ENCODE assay signal across 9 cellular contexts in the genomic region with DNA sequence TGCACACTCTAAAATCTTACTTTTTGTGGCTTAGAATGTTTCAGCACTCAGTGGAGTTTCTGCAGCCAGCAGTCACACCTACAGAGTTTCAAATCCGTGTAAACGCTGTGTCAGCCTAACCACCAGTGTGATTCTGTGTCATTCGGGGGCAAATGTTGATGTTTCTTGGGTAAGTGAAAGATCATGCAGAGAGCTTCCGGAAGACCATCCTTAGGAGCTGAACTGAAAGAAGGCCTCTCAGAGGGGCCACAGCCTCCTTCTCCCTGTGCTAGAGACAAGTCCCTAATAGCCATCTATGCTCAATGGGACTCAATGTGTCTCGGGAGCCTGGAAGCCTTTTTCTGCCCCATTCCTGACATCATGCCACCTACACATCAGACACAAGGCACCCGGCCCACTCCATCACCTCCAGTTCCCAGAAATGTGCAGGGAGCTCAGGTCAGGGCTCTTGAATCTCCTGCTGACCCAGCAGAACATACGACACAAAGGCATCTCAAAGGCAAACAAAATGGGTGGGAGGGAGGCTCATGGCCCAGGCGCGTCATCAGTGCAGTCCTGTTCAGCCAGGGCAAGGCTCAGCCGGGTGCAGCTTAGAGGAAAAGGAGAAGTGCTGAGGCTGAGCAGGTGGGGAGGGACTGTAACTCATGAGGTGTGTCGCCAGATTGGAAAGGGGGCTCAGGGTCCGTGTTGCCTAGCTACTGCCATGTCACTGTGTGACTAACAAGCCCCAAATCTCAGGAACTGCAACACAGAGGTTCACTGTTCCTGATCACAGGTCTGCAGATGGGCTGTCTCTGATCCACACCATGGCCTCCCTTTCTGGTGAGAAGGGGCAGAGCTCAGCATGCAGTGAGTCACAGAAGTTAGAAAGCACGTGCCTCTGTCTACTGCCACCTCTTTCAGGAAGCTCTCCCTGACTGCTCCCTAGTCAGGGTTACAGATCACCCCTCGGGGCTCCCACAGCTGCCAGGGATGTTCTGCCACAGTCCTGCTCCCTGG.
A peak's percentile ranks its signal among the peaks of the same experiment; 100 is the strongest.
DNase-seq lines count a peak whose midpoint lies in the region; ATAC-seq, FAIRE-seq and TF ChIP-seq lines count a peak whose summit lies in the region.
"Had no signal": no experiment of that assay in that cellular context is flagged by ENCODE, and none has a peak within 500 bp of the region (broad histone marks: within the 10 kb centered on the region; RNA-seq: fewer than 3 reads in every experiment).

No MANE protein-coding gene starts in this region.

- H2AFZ ChIP-seq in K562 (ENCODE audit: low read depth, low read length), result no peak overlapping the region

- no peak for FAIRE-seq in K562 (lab: Jason Lieb, UNC)
- FAIRE-seq: A204.1 had no signal

- no TSS peak for BruUV-seq in K562 (replicated peaks; lab: Mats Ljungman, UMichigan)

- intact Hi-C loops in K562 (cut with micrococcal nuclease), result no loop called here
- intact Hi-C loops in sigmoid colon (cut with DNase I), result loop anchor here (5.0 kb wide), 1 partner anchor 74 kb away; no protein-coding TSS in a partner anchor

- H3K9me3 ChIP-seq in K562 (replicated peaks; ENCODE audit: control insufficient read depth, insufficient read depth, low read depth, low read length) (no peaks in the 10 kb centered on the region), sigmoid colon (no peaks in the 10 kb centered on the region)

- DNase-seq in NCI-H1092 treated with DMSO at 0.1 percent for 48 hours (lab: John Stamatoyannopoulos, UW) (peak; percentile 25), NCI-H1092 (lab: John Stamatoyannopoulos, UW) (no peak), NOMO-1 treated with dmso at 0.1 percent for 144 hours (lab: John Stamatoyannopoulos, UW; ENCODE audit: unreplicated experiment) (peak; percentile 34), K562 (ENCODE audit: extremely low read depth in 1 of 4, low spot score in 3 of 4) (no peak), sigmoid colon (no peak), NCI-H748 treated with DMSO at 0.1 percent for 48 hours (lab: John Stamatoyannopoulos, UW) (no peak)
- DNase-seq in stimulated activated CD4-positive, alpha-beta T cell treated with anti-CD3 and anti-CD28 coated beads, Interleukin-1b, Interleukin-23, amount 100 ng/mL, for 48 hours, result peak; percentile 74

- POLR2A ChIA-PET in K562 (lab: Yijun Ruan, JAX), result interaction anchor here (1.5 kb wide), 1 partner anchor 13 kb away, joined by 5 read pairs; no protein-coding TSS in a partner anchor

- peak; percentile 77 for ATAC-seq in HG02759 (IDR thresholded peaks at IDR 0.05; ENCODE audit: unreplicated experiment)
- peak; percentile 51 for ATAC-seq in K562

- H3K4me3 ChIP-seq in K562 (no peak overlapping the region), sigmoid colon (no peak overlapping the region)

- CTCF ChIA-PET in K562 (lab: Yijun Ruan, JAX; ENCODE audit: low intra/inter-chr PET ratio), result no interaction called here

- peaks cover 14 to 19% of the 10 kb centered on the region in 2 experiments for H3K4me1 ChIP-seq in K562 (replicated peaks in 1 of 2; ENCODE audit: control insufficient read depth in 2 of 2, insufficient read depth in 2 of 2, low read length in 2 of 2)
- H3K4me1 ChIP-seq in sigmoid colon, result peaks cover 0 to 20% (median 13%) of the 10 kb centered on the region in 4 donors

- H3K36me3 ChIP-seq in K562 (ENCODE audit: control insufficient read depth, insufficient read depth, low read length) (no peaks in the 10 kb centered on the region), sigmoid colon (no peaks in the 10 kb centered on the region)

- no peak overlapping the region for H3K9ac ChIP-seq in K562 (ENCODE audit: insufficient read depth in 1 of 2, low read depth in 2 of 2, low read length in 2 of 2)

- H3K79me2 ChIP-seq in K562 (ENCODE audit: control insufficient read depth, insufficient read depth, low read length), result no peaks in the 10 kb centered on the region

- H3K4me2 ChIP-seq in K562 (ENCODE audit: insufficient read depth, low read length), result no peak overlapping the region

- TF ChIP-seq CTCF in K562 (IDR thresholded peaks at IDR 0.05 in 2 of 3, conservative IDR thresholded peaks at IDR 0.05 in 1 of 3; ENCODE audit: insufficient read depth in 2 of 3, low read depth in 1 of 3, low read length in 3 of 3) (no peak), sigmoid colon (IDR thresholded peaks at IDR 0.05) (no peak)

- no peaks in the 10 kb centered on the region for H4K20me1 ChIP-seq in K562 (replicated peaks; ENCODE audit: control insufficient read depth, insufficient read depth, low read length)

- H3K27me3 ChIP-seq in K562 (ENCODE audit: control insufficient read depth in 2 of 2, insufficient read depth in 2 of 2, low read length in 2 of 2) (no peaks in the 10 kb centered on the region), sigmoid colon (no peaks in the 10 kb centered on the region)

- H3K27ac ChIP-seq in K562 (ENCODE audit: extremely low read depth, low read depth, low read length) (no peak overlapping the region), sigmoid colon (no peak overlapping the region)

- in situ Hi-C loops in K562 (cut with MboI), result no loop called here

- H3K9me1 ChIP-seq in K562 (ENCODE audit: control insufficient read depth, insufficient read depth, low read length), result no peaks in the 10 kb centered on the region

- no peak for TF ChIP-seq POLR2A in K562 (conservative IDR thresholded peaks at IDR 0.05)
- no peak for TF ChIP-seq POLR2A in sigmoid colon (IDR thresholded peaks at IDR 0.05)

- no peak for TF ChIP-seq RAD21 in K562 (CRISPR knock-in tag; conservative IDR thresholded peaks at IDR 0.05 in 1 of 2, IDR thresholded peaks at IDR 0.05 in 1 of 2)

- TF ChIP-seq EP300 in K562 (IDR thresholded peaks at IDR 0.05; ENCODE audit: low read length), result no peak
- TF ChIP-seq EP300 in sigmoid colon (IDR thresholded peaks at IDR 0.05), result no peak

- WGBS in K562 (ENCODE audit: insufficient coverage, low coverage, missing lambda C conversion rate), result 18% methylated on average over 13 of the region's 14 CpGs
- 60 to 66% methylated on average over 14 of the region's 14 CpGs for WGBS in sigmoid colon, 2 donors

TF ChIP-seq in K562, 482 proteins besides CTCF, POLR2A, EP300 and RAD21 (continues in another document):
- peak; percentile 96 for TF ChIP-seq ZFP36 (IDR thresholded peaks at IDR 0.05; ENCODE audit: low read depth, low read length, partially characterized antibody)
- TF ChIP-seq FOSL1 (tag; conservative IDR thresholded peaks at IDR 0.05), result peak; percentile 22; the same call in 1 of the 2 replicates
- TF ChIP-seq ZBED1 (IDR thresholded peaks at IDR 0.05), result no peak
- TF ChIP-seq KDM1A (IDR thresholded peaks at IDR 0.05), result peak in 1 of 2 experiments; percentile 48; a peak in 1 of 4 replicates
- TF ChIP-seq, protein P1, sequence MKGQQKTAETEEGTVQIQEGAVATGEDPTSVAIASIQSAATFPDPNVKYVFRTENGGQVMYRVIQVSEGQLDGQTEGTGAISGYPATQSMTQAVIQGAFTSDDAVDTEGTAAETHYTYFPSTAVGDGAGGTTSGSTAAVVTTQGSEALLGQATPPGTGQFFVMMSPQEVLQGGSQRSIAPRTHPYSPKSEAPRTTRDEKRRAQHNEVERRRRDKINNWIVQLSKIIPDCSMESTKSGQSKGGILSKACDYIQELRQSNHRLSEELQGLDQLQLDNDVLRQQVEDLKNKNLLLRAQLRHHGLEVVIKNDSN (CRISPR knock-in tag; IDR thresholded peaks at IDR 0.05), result peak; percentile 55
- TF ChIP-seq C11orf30 (IDR thresholded peaks at IDR 0.05; ENCODE audit: low read depth), result 0 out of 2 replicates have a peak, but pooled peaks have one; percentile 20
- peak; percentile 46 for TF ChIP-seq CREM (IDR thresholded peaks at IDR 0.05; ENCODE audit: low read depth)
- TF ChIP-seq ILF3 (IDR thresholded peaks at IDR 0.05; ENCODE audit: borderline replicate concordance), result no peak
- TF ChIP-seq UBTF (IDR thresholded peaks at IDR 0.05; ENCODE audit: borderline replicate concordance in 1 of 2, low read depth in 2 of 2, low read length in 2 of 2), result no peak
- TF ChIP-seq ATF3 (IDR thresholded peaks at IDR 0.05), result peak; percentile 40; the same call in 1 of the 2 replicates
- TF ChIP-seq ATF3 (CRISPR knock-in tag; conservative IDR thresholded peaks at IDR 0.05), result no peak
- TF ChIP-seq ZNF316 (IDR thresholded peaks at IDR 0.05), result no peak
- no peak for TF ChIP-seq KAT8 (IDR thresholded peaks at IDR 0.05; ENCODE audit: low read depth)
- TF ChIP-seq SMARCA5 (IDR thresholded peaks at IDR 0.05), result peak; percentile 49; the same call in 1 of the 2 replicates
- no peak for TF ChIP-seq TOE1 (IDR thresholded peaks at IDR 0.05; ENCODE audit: borderline replicate concordance)
- TF ChIP-seq TOE1 (CRISPR knock-in tag; IDR thresholded peaks at IDR 0.05; ENCODE audit: borderline replicate concordance, low read depth), result no peak
- peak; percentile 93 for TF ChIP-seq SPI1 (IDR thresholded peaks at IDR 0.05; ENCODE audit: borderline replicate concordance, low read depth, low read length)
- TF ChIP-seq, protein P2, sequence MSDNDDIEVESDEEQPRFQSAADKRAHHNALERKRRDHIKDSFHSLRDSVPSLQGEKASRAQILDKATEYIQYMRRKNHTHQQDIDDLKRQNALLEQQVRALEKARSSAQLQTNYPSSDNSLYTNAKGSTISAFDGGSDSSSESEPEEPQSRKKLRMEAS (CRISPR knock-in tag; IDR thresholded peaks at IDR 0.05), result peak; percentile 63; the same call in 1 of the 2 replicates

Comparison
In these comparisons a context has a peak if more than half of its experiments do, and no peak if none do; other contexts are left out.
1. DNase-seq: peak in NCI-H1092 treated with DMSO at 0.1 percent for 48 hours (single experiment), NOMO-1 treated with dmso at 0.1 percent for 144 hours (single experiment) and stimulated activated CD4-positive, alpha-beta T cell treated with anti-CD3 and anti-CD28 coated beads, Interleukin-1b, Interleukin-23, amount 100 ng/mL, for 48 hours (single experiment); none in NCI-H1092 (single experiment), K562 (0 of 4), sigmoid colon (single experiment) and NCI-H748 treated with DMSO at 0.1 percent for 48 hours (single experiment).